1 cellular context compared by ENCODE assay signal in genomic region chr2:201259216-201259615, GRCh38.
TF ChIP-seq lines count a peak whose summit lies in the region.

No MANE protein-coding gene starts in this region.

TF ChIP-seq in WTC11, 78 proteins besides CTCF, POLR2A, EP300 and RAD21 (continued from another document):
- TF ChIP-seq, protein P1, sequence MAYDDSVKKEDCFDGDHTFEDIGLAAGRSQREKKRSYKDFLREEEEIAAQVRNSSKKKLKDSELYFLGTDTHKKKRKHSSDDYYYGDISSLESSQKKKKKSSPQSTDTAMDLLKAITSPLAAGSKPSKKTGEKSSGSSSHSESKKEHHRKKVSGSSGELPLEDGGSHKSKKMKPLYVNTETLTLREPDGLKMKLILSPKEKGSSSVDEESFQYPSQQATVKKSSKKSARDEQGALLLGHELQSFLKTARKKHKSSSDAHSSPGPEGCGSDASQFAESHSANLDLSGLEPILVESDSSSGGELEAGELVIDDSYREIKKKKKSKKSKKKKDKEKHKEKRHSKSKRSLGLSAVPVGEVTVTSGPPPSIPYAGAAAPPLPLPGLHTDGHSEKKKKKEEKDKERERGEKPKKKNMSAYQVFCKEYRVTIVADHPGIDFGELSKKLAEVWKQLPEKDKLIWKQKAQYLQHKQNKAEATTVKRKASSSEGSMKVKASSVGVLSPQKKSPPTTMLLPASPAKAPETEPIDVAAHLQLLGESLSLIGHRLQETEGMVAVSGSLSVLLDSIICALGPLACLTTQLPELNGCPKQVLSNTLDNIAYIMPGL (CRISPR knock-in tag; IDR thresholded peaks at IDR 0.05): no peak
- TF ChIP-seq GRHL2 (CRISPR knock-in tag; IDR thresholded peaks at IDR 0.05; ENCODE audit: insufficient replicate concordance, severe bottlenecking) (no peak), ZMAT4 (CRISPR knock-in tag; IDR thresholded peaks at IDR 0.05) (no peak), IRF2 (CRISPR knock-in tag; IDR thresholded peaks at IDR 0.05; ENCODE audit: borderline replicate concordance, low read depth) (no peak), JAZF1 (CRISPR knock-in tag; IDR thresholded peaks at IDR 0.05) (no peak)
